In genomic region chr2:238116298-238117198, GRCh38 we compare ENCODE assay signal across 21 cellular contexts. TPM values are rescaled to one million over a fixed set of nuclear protein-coding genes. Genes with fewer than 3 reads are reported as not detected.
DNase-seq lines count a peak whose midpoint lies in the region; ATAC-seq and TF ChIP-seq lines count a peak whose summit lies in the region.
"Had no signal": no experiment of that assay in that cellular context is flagged by ENCODE, and none has a peak within 500 bp of the region (broad histone marks: within the 10 kb centered on the region; RNA-seq: fewer than 3 reads in every experiment).

No MANE protein-coding gene starts in this region.

- no peak overlapping the region for H3K4me3 ChIP-seq in BLaER1
- no peak overlapping the region for H3K4me3 ChIP-seq in RWPE2 (ENCODE audit: severe bottlenecking)
- no peak overlapping the region for H3K4me3 ChIP-seq in osteoblast (ENCODE audit: insufficient read depth, low read length)
- no peak overlapping the region for H3K4me3 ChIP-seq in SJCRH30

- H3K27ac ChIP-seq in BLaER1, result peak overlapping the region; percentile 39
- H3K27ac ChIP-seq in RWPE2 (ENCODE audit: poor library complexity, severe bottlenecking), result no peak overlapping the region
- H3K27ac ChIP-seq in osteoblast (ENCODE audit: low read depth, low read length), result no peak overlapping the region
- H3K27ac ChIP-seq in SJCRH30, result no peak overlapping the region

- no peak overlapping the region for H3K4me3 Mint-ChIP-seq in activated CD4-positive, alpha-beta memory T cell treated with anti-CD3 and anti-CD28 coated beads, Interleukin-2, amount 10 ng/mL, durations not matched to agents 7 days and 5 days
- H3K4me3 Mint-ChIP-seq: CD4-positive, alpha-beta T cell had no signal

- H3K79me2 ChIP-seq in osteoblast (ENCODE audit: insufficient read depth, low read length), result no peaks in the 10 kb centered on the region

- H3K36me3 ChIP-seq in BLaER1 (no peaks in the 10 kb centered on the region), RWPE2 (ENCODE audit: low read depth) (no peaks in the 10 kb centered on the region), osteoblast (ENCODE audit: insufficient read depth, low read length) (no peaks in the 10 kb centered on the region), SJCRH30 (no peaks in the 10 kb centered on the region)

- intact Hi-C loops in left ventricle myocardium superior (cut with micrococcal nuclease), result no loop called here

- peaks cover 11% of the 10 kb centered on the region for H3K27me3 Mint-ChIP-seq in activated CD4-positive, alpha-beta memory T cell treated with anti-CD3 and anti-CD28 coated beads, Interleukin-2, amount 10 ng/mL, durations not matched to agents 7 days and 5 days

- no peaks in the 10 kb centered on the region for H3K36me3 Mint-ChIP-seq in activated CD4-positive, alpha-beta memory T cell treated with anti-CD3 and anti-CD28 coated beads, Interleukin-2, amount 10 ng/mL, durations not matched to agents 7 days and 5 days (ENCODE audit: low read depth)

- CTCF ChIA-PET in activated CD4-positive, alpha-beta memory T cell treated with anti-CD3 and anti-CD28 coated beads, Interleukin-2, amount 10 ng/mL, durations not matched to agents 7 days and 5 days (lab: Charles Lee), result no interaction called here

- no peak overlapping the region for H3K9ac ChIP-seq in BLaER1

- peak; percentile 47 for DNase-seq in RWPE2 (ENCODE audit: low spot score)
- DNase-seq in left ventricle myocardium superior, result peak; percentile 26
- DNase-seq in osteoblast (ENCODE audit: insufficient read length, low spot score, missing footprints), result peak; percentile 75
- no peak for DNase-seq in activated CD4-positive, alpha-beta memory T cell treated with anti-CD3 and anti-CD28 coated beads, Interleukin-2, amount 10 ng/mL, durations not matched to agents 7 days and 5 days
- no peak for DNase-seq in SJCRH30
- DNase-seq: ACHN, AML-193, NCI-H1417, NCI-H1930, NCI-H2171, NCI-H446 treated with DMSO at 0.1 percent for 48 hours, NCI-H748 treated with DMSO at 0.1 percent for 48 hours, OCI-M1 had no signal

- peak overlapping the region; percentile 83 for H3K4me2 ChIP-seq in BLaER1
- no peak overlapping the region for H3K4me2 ChIP-seq in osteoblast (ENCODE audit: insufficient read depth, low read length)

- no peak overlapping the region for H2AFZ ChIP-seq in osteoblast (ENCODE audit: low read length)

- no peak overlapping the region for H3K27ac Mint-ChIP-seq in activated CD4-positive, alpha-beta memory T cell treated with anti-CD3 and anti-CD28 coated beads, Interleukin-2, amount 10 ng/mL, durations not matched to agents 7 days and 5 days
- H3K27ac Mint-ChIP-seq: CD4-positive, alpha-beta T cell; IgD-negative memory B cell had no signal

- POLR2A ChIA-PET in activated CD4-positive, alpha-beta memory T cell treated with anti-CD3 and anti-CD28 coated beads, Interleukin-2, amount 10 ng/mL, durations not matched to agents 7 days and 5 days (lab: Charles Lee), result no interaction called here

- no peaks in the 10 kb centered on the region for H3K27me3 ChIP-seq in BLaER1
- peaks cover 10% of the 10 kb centered on the region for H3K27me3 ChIP-seq in RWPE2 (ENCODE audit: insufficient read depth, poor library complexity, severe bottlenecking)
- peaks cover 16% of the 10 kb centered on the region for H3K27me3 ChIP-seq in osteoblast (ENCODE audit: insufficient read depth, low read length)
- no peaks in the 10 kb centered on the region for H3K27me3 ChIP-seq in SJCRH30

- H3K4me1 Mint-ChIP-seq in activated CD4-positive, alpha-beta memory T cell treated with anti-CD3 and anti-CD28 coated beads, Interleukin-2, amount 10 ng/mL, durations not matched to agents 7 days and 5 days, result no peaks in the 10 kb centered on the region

- no peaks in the 10 kb centered on the region for H4K20me1 ChIP-seq in BLaER1
- H4K20me1 ChIP-seq in osteoblast (ENCODE audit: insufficient read depth, low read length), result no peaks in the 10 kb centered on the region

- peaks cover 4% of the 10 kb centered on the region for H3K9me3 Mint-ChIP-seq in activated CD4-positive, alpha-beta memory T cell treated with anti-CD3 and anti-CD28 coated beads, Interleukin-2, amount 10 ng/mL, durations not matched to agents 7 days and 5 days
- H3K9me3 Mint-ChIP-seq: CD4-positive, alpha-beta T cell had no signal

- H3K9me3 ChIP-seq in BLaER1 (peaks cover 5% of the 10 kb centered on the region), RWPE2 (ENCODE audit: severe bottlenecking) (peaks cover 9% of the 10 kb centered on the region), osteoblast (ENCODE audit: low read depth, low read length) (peaks cover 6% of the 10 kb centered on the region), SJCRH30 (replicated peaks) (peaks cover 9% of the 10 kb centered on the region; the same call in 1 of the 2 replicates)

- ATAC-seq in RWPE2 (ENCODE audit: low read depth) (no peak), left ventricle myocardium superior (no peak), GM18498 (IDR thresholded peaks at IDR 0.05; ENCODE audit: unreplicated experiment) (no peak)

- H3K4me1 ChIP-seq in BLaER1 (peaks cover 57% of the 10 kb centered on the region), RWPE2 (ENCODE audit: insufficient read depth, poor library complexity, severe bottlenecking) (no peaks in the 10 kb centered on the region), osteoblast (ENCODE audit: insufficient read depth, low read length) (peaks cover 7% of the 10 kb centered on the region), SJCRH30 (peaks cover 4% of the 10 kb centered on the region; the same call in 1 of the 2 replicates)

- TF ChIP-seq CTCF in RWPE2 (IDR thresholded peaks at IDR 0.05; ENCODE audit: poor library complexity, severe bottlenecking), result no peak
- TF ChIP-seq CTCF in osteoblast (IDR thresholded peaks at IDR 0.05; ENCODE audit: extremely low read depth, low read depth, low read length), result no peak

RNA-seq across cellular contexts. Expression of gene ESPNL, which starts 16.4 kb away (rescaled TPM):
- total RNA-seq in left ventricle myocardium superior (not detected), osteoblast (1.8 and 9.8 TPM in 2 replicates)
- under 1 TPM; 0.05 to 0.18 TPM for total RNA-seq in activated CD4-positive, alpha-beta memory T cell treated with anti-CD3 and anti-CD28 coated beads, Interleukin-2, amount 10 ng/mL, durations not matched to agents 7 days and 5 days
- total RNA-seq in SJCRH30 (2014; rRNA removed; shearing (Covaris generic)), result 2.6 and 3.1 TPM in 2 replicates
- total RNA-seq: CD4-positive, alpha-beta T cell; H4; HT-29 had no signal

RNA-seq across cellular contexts. Expression of gene KLHL30, which starts 21.9 kb away (rescaled TPM):
- 22.0 TPM for total RNA-seq in left ventricle myocardium superior
- under 0.01 TPM in 2 replicates for total RNA-seq in osteoblast
- not detected for total RNA-seq in activated CD4-positive, alpha-beta memory T cell treated with anti-CD3 and anti-CD28 coated beads, Interleukin-2, amount 10 ng/mL, durations not matched to agents 7 days and 5 days
- total RNA-seq in SJCRH30 (2014; rRNA removed; shearing (Covaris generic)), result 3.9 and 4.1 TPM in 2 replicates
- total RNA-seq: CD4-positive, alpha-beta T cell; H4; RPMI7951; SK-MEL-5 had no signal

RNA-seq across cellular contexts. Expression of gene ERFE, which starts 42.2 kb away (rescaled TPM):
- total RNA-seq in left ventricle myocardium superior, result not detected
- 0.88 and 1.8 TPM in 2 replicates for total RNA-seq in osteoblast
- total RNA-seq in activated CD4-positive, alpha-beta memory T cell treated with anti-CD3 and anti-CD28 coated beads, Interleukin-2, amount 10 ng/mL, durations not matched to agents 7 days and 5 days, result not detected
- total RNA-seq in SJCRH30 (2014; rRNA removed; shearing (Covaris generic)), result 10.4 and 10.5 TPM in 2 replicates
- total RNA-seq: CD4-positive, alpha-beta T cell had no signal

RNA-seq across cellular contexts. Expression of gene SCLY, which starts 55.7 kb away (rescaled TPM):
- total RNA-seq in left ventricle myocardium superior (14.7 TPM), osteoblast (11.6 and 12.4 TPM in 2 replicates)
- total RNA-seq in activated CD4-positive, alpha-beta memory T cell treated with anti-CD3 and anti-CD28 coated beads, Interleukin-2, amount 10 ng/mL, durations not matched to agents 7 days and 5 days, result 10 to 100 TPM; 22.0 to 22.6 TPM
- total RNA-seq in SJCRH30 (2014; rRNA removed; shearing (Covaris generic)), result 35.9 and 36.7 TPM in 2 replicates

Comparison
In these comparisons a context has a peak if more than half of its experiments do, and no peak if none do; other contexts are left out.
1. DNase-seq: peak in RWPE2 (single experiment), left ventricle myocardium superior (single experiment) and osteoblast (single experiment); none in activated CD4-positive, alpha-beta memory T cell treated with anti-CD3 and anti-CD28 coated beads, Interleukin-2, amount 10 ng/mL, durations not matched to agents 7 days and 5 days (single experiment) and SJCRH30 (0 of 2).